8 cellular contexts compared by ENCODE assay signal in the genomic region with DNA sequence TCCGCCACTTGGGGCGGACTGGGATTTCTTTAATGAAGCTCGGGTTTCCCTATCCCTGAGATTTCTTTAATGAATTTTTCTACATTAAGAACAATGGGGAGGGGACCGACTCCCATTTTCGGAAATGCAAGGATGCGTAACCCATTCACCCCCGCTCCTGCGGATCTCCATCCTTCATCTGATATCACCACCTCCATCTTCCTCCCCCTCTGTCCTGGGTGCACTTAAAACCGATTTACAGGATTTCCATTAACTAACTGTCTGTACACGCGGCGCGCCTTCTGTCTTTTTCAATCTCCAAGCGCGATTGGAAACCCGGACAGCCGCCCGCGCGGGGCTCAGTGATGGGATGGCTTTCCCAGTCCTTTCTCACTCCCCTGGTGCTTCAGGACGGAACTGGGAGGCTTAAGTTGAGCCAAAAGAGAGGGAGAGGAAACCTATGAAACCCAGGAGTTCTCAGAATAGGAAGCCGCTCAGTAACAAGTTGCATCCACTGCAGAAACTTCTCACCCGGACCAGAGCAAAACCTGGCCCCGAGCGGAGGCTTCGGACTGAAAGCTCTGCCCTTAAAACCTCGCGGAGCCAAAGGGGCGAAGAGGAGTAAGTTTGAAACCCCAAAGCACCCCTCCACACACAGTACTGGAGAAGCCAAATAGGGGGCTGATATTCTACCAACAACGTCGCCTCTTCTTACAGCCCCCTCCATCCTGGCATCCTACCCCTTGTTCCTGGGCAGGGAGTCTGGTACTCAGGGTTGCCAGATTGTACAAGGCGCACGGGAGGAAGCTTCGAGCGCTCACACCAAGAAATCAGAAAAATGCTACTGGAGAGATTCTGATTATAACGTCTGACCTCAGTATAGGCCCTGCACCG. TPM values are rescaled to one million over a fixed set of nuclear protein-coding genes. Genes with fewer than 3 reads are reported as not detected.
DNase-seq lines count a peak whose midpoint lies in the region; ATAC-seq and TF ChIP-seq lines count a peak whose summit lies in the region.

No MANE protein-coding gene starts in this region.

- H3K36me3 ChIP-seq in lower lobe of right lung = no peaks in the 10 kb centered on the region
- H3K36me3 ChIP-seq in upper lobe of right lung = no peaks in the 10 kb centered on the region

- DNase-seq in Right ventricle myocardium superior = peak; percentile 47
- DNase-seq in cardiac septum (ENCODE audit: low spot score) = no peak
- peak; percentile 20 to 48 for DNase-seq in cardiac fibroblast (ENCODE audit: low read depth in 2 of 2)
- DNase-seq in lower lobe of right lung = no peak
- no peak for DNase-seq in upper lobe of right lung
- DNase-seq in NCI-H2081 (lab: John Stamatoyannopoulos, UW) = no peak
- no peak for DNase-seq in SIG-M5 (lab: John Stamatoyannopoulos, UW)

- H3K4me1 ChIP-seq in lower lobe of right lung = peaks cover 57% of the 10 kb centered on the region
- peaks cover 44% of the 10 kb centered on the region for H3K4me1 ChIP-seq in upper lobe of right lung

- H3K27me3 ChIP-seq in lower lobe of right lung (ENCODE audit: low read depth) = peaks cover 58% of the 10 kb centered on the region
- peaks cover 57% of the 10 kb centered on the region for H3K27me3 ChIP-seq in upper lobe of right lung

- H3K4me3 ChIP-seq in cardiac fibroblast (replicated peaks in 1 of 2; ENCODE audit: low read depth in 2 of 2, low read length in 2 of 2) (peak overlapping the region; percentile 79 to 84), lower lobe of right lung (peak overlapping the region; percentile 57), upper lobe of right lung (peak overlapping the region; percentile 50)

- H3K9me3 ChIP-seq in lower lobe of right lung (no peaks in the 10 kb centered on the region), upper lobe of right lung (no peaks in the 10 kb centered on the region)

- intact Hi-C loops in Right ventricle myocardium superior (cut with DNase I) (loop anchor here (5.0 kb wide), 1 partner anchor 1239 kb away; no protein-coding TSS in a partner anchor), cardiac septum (cut with DNase I) (loop anchor here (5.0 to 10.0 kb wide), 9 partner anchors 382 to 1349 kb away; no protein-coding TSS in a partner anchor), lower lobe of right lung (cut with DNase I) (no loop called here), upper lobe of right lung (cut with DNase I) (no loop called here)

- TF ChIP-seq CTCF in cardiac fibroblast (IDR thresholded peaks at IDR 0.05; ENCODE audit: low read depth, low read length) = peak; percentile 1
- no peak for TF ChIP-seq CTCF in lower lobe of right lung (IDR thresholded peaks at IDR 0.05)
- no peak for TF ChIP-seq CTCF in upper lobe of right lung (IDR thresholded peaks at IDR 0.05)

- ATAC-seq in Right ventricle myocardium superior (ENCODE audit: poor library complexity) (peak; percentile 1), lower lobe of right lung (no peak), upper lobe of right lung (no peak), HG03196 (IDR thresholded peaks at IDR 0.05; ENCODE audit: unreplicated experiment) (no peak)

- peak overlapping the region; percentile 69 for H3K27ac ChIP-seq in lower lobe of right lung
- H3K27ac ChIP-seq in upper lobe of right lung = no peak overlapping the region

RNA-seq across cellular contexts. Expression of gene COL12A1, which starts 0.7 kb away (rescaled TPM):
- 10.7 TPM for total RNA-seq in Right ventricle myocardium superior
- 40.3 TPM for total RNA-seq in cardiac septum
- 36.6 TPM for total RNA-seq in lower lobe of right lung
- 44.3 TPM for total RNA-seq in upper lobe of right lung

RNA-seq across cellular contexts. Expression of gene COX7A2, which starts 37.0 kb away (rescaled TPM):
- total RNA-seq in Right ventricle myocardium superior (945 TPM), cardiac septum (890 TPM), lower lobe of right lung (267 TPM), upper lobe of right lung (240 TPM)

Comparison
In these comparisons a context has a peak if more than half of its experiments do, and no peak if none do; other contexts are left out.
1. DNase-seq: peak in Right ventricle myocardium superior (single experiment) and cardiac fibroblast (2 of 2); none in cardiac septum (single experiment), lower lobe of right lung (single experiment), upper lobe of right lung (single experiment), NCI-H2081 (0 of 2) and SIG-M5 (single experiment).
2. intact Hi-C loops: an anchor here in Right ventricle myocardium superior (5.0 kb wide) and cardiac septum (5.0 to 10.0 kb wide); none called in lower lobe of right lung and upper lobe of right lung.
3. Peak in every context shown above with its lines, with median percentiles within 50 percentile points of each other: H3K4me3 ChIP-seq.